24 cellular contexts compared by ENCODE assay signal in genomic region chr3:29538610-29538958, GRCh38.
"Had no signal": no experiment of that assay in that cellular context is flagged by ENCODE, and none has a peak within 500 bp of the region (broad histone marks: within the 10 kb centered on the region; RNA-seq: fewer than 3 reads in every experiment).

No MANE protein-coding gene starts in this region.

- H3K4me1 Mint-ChIP-seq: activated CD4-positive, alpha-beta T cell treated with anti-CD3 and anti-CD28 coated beads, Interleukin-2, amount 10 ng/mL, durations not matched to agents 7 days and 5 days; activated naive CD4-positive, alpha-beta T cell treated with anti-CD3 and anti-CD28 coated beads, Interleukin-2, amount 10 ng/mL, durations not matched to agents 7 days and 5 days; activated naive CD8-positive, alpha-beta T cell treated with anti-CD3 and anti-CD28 coated beads for 36 hours; activated T-helper 17 cell treated with anti-CD3 and anti-CD28 coated beads, Interleukin-2, amount 50 U/mL, for 72 hours; T-cell had no signal

- H3K4me1 ChIP-seq: Peyer's patch had no signal

- H3K4me3 ChIP-seq: Peyer's patch had no signal

- FAIRE-seq: TTC549 had no signal

- H3K27me3 ChIP-seq: brain microvascular endothelial cell, Peyer's patch had no signal

- H3K9me3 Mint-ChIP-seq: activated CD4-positive, alpha-beta memory T cell treated with anti-CD3 and anti-CD28 coated beads for 36 hours; activated CD4-positive, alpha-beta T cell treated with anti-CD3 and anti-CD28 coated beads, Interleukin-2, amount 10 ng/mL, durations not matched to agents 7 days and 5 days; activated naive CD4-positive, alpha-beta T cell treated with anti-CD3 and anti-CD28 coated beads, Interleukin-2, amount 10 ng/mL, durations not matched to agents 7 days and 5 days; activated naive CD8-positive, alpha-beta T cell treated with anti-CD3 and anti-CD28 coated beads for 36 hours; activated T-helper 17 cell treated with anti-CD3 and anti-CD28 coated beads, Interleukin-2, amount 50 U/mL, for 72 hours; T-cell had no signal

- H3K36me3 ChIP-seq: brain microvascular endothelial cell, Peyer's patch had no signal

- DNase-seq: activated CD4-positive, alpha-beta memory T cell treated with anti-CD3 and anti-CD28 coated beads for 36 hours; activated CD4-positive, alpha-beta T cell treated with anti-CD3 and anti-CD28 coated beads, Interleukin-2, amount 10 ng/mL, durations not matched to agents 7 days and 5 days; activated CD4-positive, CD25-positive, alpha-beta regulatory T cell; activated CD8-positive, alpha-beta memory T cell treated with anti-CD3 and anti-CD28 coated beads for 24 hours; activated gamma-delta T cell; activated naive CD4-positive, alpha-beta T cell treated with anti-CD3 and anti-CD28 coated beads, Interleukin-2, amount 10 ng/mL, durations not matched to agents 7 days and 5 days; activated naive CD8-positive, alpha-beta T cell treated with anti-CD3 and anti-CD28 coated beads for 36 hours; activated T-cell treated with anti-CD3 and anti-CD28 coated beads for 4 hours; activated T-cell treated with anti-CD3 and anti-CD28 coated beads, Interleukin-2, amount 50 U/mL, for 48 hours; brain microvascular endothelial cell; MM.1S; NCI-H1105 treated with DMSO at 0.1 percent for 48 hours; NCI-H1436 treated with DMSO at 0.1 percent for 48 hours; NCI-H187; NCI-H2081; NCI-H524; Peyer's patch; SHP77 treated with DMSO at 0.1 percent for 48 hours; T-cell; T-helper 2 cell; T1000 had no signal

- H3K27ac ChIP-seq: brain microvascular endothelial cell, RWPE1 had no signal

- H3K36me3 Mint-ChIP-seq: activated CD4-positive, alpha-beta memory T cell treated with anti-CD3 and anti-CD28 coated beads for 36 hours; activated naive CD4-positive, alpha-beta T cell treated with anti-CD3 and anti-CD28 coated beads, Interleukin-2, amount 10 ng/mL, durations not matched to agents 7 days and 5 days; activated naive CD8-positive, alpha-beta T cell treated with anti-CD3 and anti-CD28 coated beads for 36 hours; T-cell had no signal

- H3K27ac Mint-ChIP-seq: activated CD4-positive, alpha-beta memory T cell treated with anti-CD3 and anti-CD28 coated beads for 36 hours; activated CD4-positive, alpha-beta T cell treated with anti-CD3 and anti-CD28 coated beads, Interleukin-2, amount 10 ng/mL, durations not matched to agents 7 days and 5 days; activated naive CD4-positive, alpha-beta T cell treated with anti-CD3 and anti-CD28 coated beads, Interleukin-2, amount 10 ng/mL, durations not matched to agents 7 days and 5 days; activated naive CD8-positive, alpha-beta T cell treated with anti-CD3 and anti-CD28 coated beads for 36 hours; activated T-helper 17 cell treated with anti-CD3 and anti-CD28 coated beads, Interleukin-2, amount 50 U/mL, for 72 hours; T-cell had no signal

- H3K4me3 Mint-ChIP-seq: activated CD4-positive, alpha-beta memory T cell treated with anti-CD3 and anti-CD28 coated beads for 36 hours; activated CD4-positive, alpha-beta T cell treated with anti-CD3 and anti-CD28 coated beads, Interleukin-2, amount 10 ng/mL, durations not matched to agents 7 days and 5 days; activated naive CD4-positive, alpha-beta T cell treated with anti-CD3 and anti-CD28 coated beads, Interleukin-2, amount 10 ng/mL, durations not matched to agents 7 days and 5 days; activated naive CD8-positive, alpha-beta T cell treated with anti-CD3 and anti-CD28 coated beads for 36 hours; activated T-helper 17 cell treated with anti-CD3 and anti-CD28 coated beads, Interleukin-2, amount 50 U/mL, for 72 hours; T-cell had no signal

- H3K27me3 Mint-ChIP-seq: activated CD4-positive, alpha-beta memory T cell treated with anti-CD3 and anti-CD28 coated beads for 36 hours; activated CD4-positive, alpha-beta T cell treated with anti-CD3 and anti-CD28 coated beads, Interleukin-2, amount 10 ng/mL, durations not matched to agents 7 days and 5 days; activated naive CD4-positive, alpha-beta T cell treated with anti-CD3 and anti-CD28 coated beads, Interleukin-2, amount 10 ng/mL, durations not matched to agents 7 days and 5 days; activated naive CD8-positive, alpha-beta T cell treated with anti-CD3 and anti-CD28 coated beads for 36 hours; activated T-helper 17 cell treated with anti-CD3 and anti-CD28 coated beads, Interleukin-2, amount 50 U/mL, for 72 hours; T-cell had no signal

- ATAC-seq: activated T-helper 17 cell treated with anti-CD3 and anti-CD28 coated beads, Interleukin-2, amount 50 U/mL, for 72 hours; T-cell had no signal

- H3K9me3 ChIP-seq: Peyer's patch had no signal
